9 cellular contexts compared by ENCODE assay signal in the genomic region with DNA sequence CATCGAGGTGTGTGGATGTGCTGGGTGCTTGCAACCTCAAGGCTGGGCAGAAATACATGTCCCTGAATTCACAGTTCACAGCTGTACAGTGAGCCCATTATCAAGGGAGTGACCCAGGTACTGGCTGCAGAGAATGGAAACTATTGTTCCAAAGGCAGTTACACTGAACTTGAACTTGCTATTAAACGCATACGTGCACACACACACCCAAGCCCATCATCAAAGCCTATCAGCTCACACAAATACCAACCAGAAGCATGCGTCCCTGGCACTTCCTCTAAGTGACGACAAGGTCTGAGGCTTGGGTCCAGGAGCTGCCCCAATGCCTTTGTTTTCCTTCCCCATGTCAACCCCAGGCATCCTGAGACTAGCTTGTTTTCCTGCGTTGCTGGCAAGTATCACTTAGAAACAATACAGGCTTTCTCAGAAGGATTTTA.
DNase-seq lines count a peak whose midpoint lies in the region; ATAC-seq, FAIRE-seq and TF ChIP-seq lines count a peak whose summit lies in the region.
"Had no signal": no experiment of that assay in that cellular context is flagged by ENCODE, and none has a peak within 500 bp of the region (broad histone marks: within the 10 kb centered on the region; RNA-seq: fewer than 3 reads in every experiment).

No MANE protein-coding gene starts in this region.

- TF ChIP-seq POLR2A in H54 (IDR thresholded peaks at IDR 0.05; ENCODE audit: low read depth, low read length) = no peak

- H3K9me3 ChIP-seq in colonic mucosa (no peaks in the 10 kb centered on the region), aorta (ENCODE audit: control insufficient read depth, low read length) (no peaks in the 10 kb centered on the region), neuronal stem cell (replicated peaks in 1 of 2; ENCODE audit: control insufficient read depth in 2 of 2, insufficient read depth in 1 of 2, low read depth in 1 of 2, low read length in 2 of 2) (no peaks in the 10 kb centered on the region)
- H3K9me3 ChIP-seq: Caco-2 had no signal

- H3K36me3 ChIP-seq in colonic mucosa (peaks cover 8% of the 10 kb centered on the region), aorta (ENCODE audit: control insufficient read depth in 1 of 2, insufficient read depth in 2 of 2, low read length in 1 of 2) (peaks cover 0 to 8% of the 10 kb centered on the region in 2 donors), neuronal stem cell (replicated peaks in 1 of 2; ENCODE audit: control insufficient read depth in 2 of 2, insufficient read depth in 2 of 2, low read length in 2 of 2) (peaks cover 0 to 48% of the 10 kb centered on the region in 2 donors)

- intact Hi-C loops in colonic mucosa (cut with DNase I) (loop anchor here (5.0 kb wide), 1 partner anchor 152 kb away; no protein-coding TSS in a partner anchor), aorta (cut with DNase I) (loop anchor here in 1 of 2 donors (5.0 kb wide), 1 partner anchor 87 kb away; a partner anchor contains a TSS)

- no peak overlapping the region for H3K4me3 ChIP-seq in colonic mucosa
- no peak overlapping the region for H3K4me3 ChIP-seq in aorta (ENCODE audit: low read length in 2 of 2)
- H3K4me3 ChIP-seq in neuronal stem cell (ENCODE audit: low read length in 2 of 2) = no peak overlapping the region

- H3K4me2 ChIP-seq in neuronal stem cell (ENCODE audit: insufficient read depth, low read length, poor library complexity, severe bottlenecking) = no peak overlapping the region

- H2BK5ac ChIP-seq in neuronal stem cell (ENCODE audit: low read length) = no peak overlapping the region

- H3K4me1 ChIP-seq in colonic mucosa = peaks cover 28% of the 10 kb centered on the region
- H3K4me1 ChIP-seq in aorta (ENCODE audit: control insufficient read depth in 1 of 2, insufficient read depth in 2 of 2, low read length in 2 of 2) = no peaks in the 10 kb centered on the region
- peaks cover 31 to 40% of the 10 kb centered on the region in 2 donors for H3K4me1 ChIP-seq in neuronal stem cell (ENCODE audit: control insufficient read depth in 2 of 2, insufficient read depth in 1 of 2, low read depth in 1 of 2, low read length in 2 of 2)

- no peak for TF ChIP-seq CTCF in colonic mucosa (IDR thresholded peaks at IDR 0.05)

- no peak overlapping the region for H4K8ac ChIP-seq in neuronal stem cell (ENCODE audit: low read depth, low read length)

- no peak overlapping the region for H3K14ac ChIP-seq in neuronal stem cell (ENCODE audit: low read length)

- H3K18ac ChIP-seq in neuronal stem cell (ENCODE audit: low read length) = no peak overlapping the region

- H2BK120ac ChIP-seq in neuronal stem cell (ENCODE audit: low read depth, low read length) = no peak overlapping the region

- no peak overlapping the region for H3K23ac ChIP-seq in neuronal stem cell (ENCODE audit: low read depth, low read length, poor library complexity)

- FAIRE-seq in H54 (lab: Jason Lieb, UNC) = no peak

- H2BK12ac ChIP-seq in neuronal stem cell (ENCODE audit: low read length) = no peak overlapping the region

- peaks cover 67% of the 10 kb centered on the region for H3K4me1 Mint-ChIP-seq in stimulated activated naive CD8-positive, alpha-beta T cell treated with anti-CD3 and anti-CD28 coated beads, Interleukin-15, Interleukin-2, amounts not matched to agents 100 ng/mL and 50 ng/mL, for 24 hours (ENCODE audit: low read depth)
- peaks cover 64% of the 10 kb centered on the region for H3K4me1 Mint-ChIP-seq in stimulated activated naive CD8-positive, alpha-beta T cell treated with anti-CD3 and anti-CD28 coated beads, Interleukin-15, amount 100 ng/mL, for 72 hours

- no peaks in the 10 kb centered on the region for H3K9me3 Mint-ChIP-seq in stimulated activated naive CD8-positive, alpha-beta T cell treated with anti-CD3 and anti-CD28 coated beads, Interleukin-15, Interleukin-2, amounts not matched to agents 100 ng/mL and 50 ng/mL, for 24 hours
- H3K9me3 Mint-ChIP-seq in stimulated activated naive CD8-positive, alpha-beta T cell treated with anti-CD3 and anti-CD28 coated beads, Interleukin-15, amount 100 ng/mL, for 72 hours = peaks cover 2 to 3% of the 10 kb centered on the region in 2 donors

- no peak overlapping the region for H3K4ac ChIP-seq in neuronal stem cell (ENCODE audit: low read length)

- WGBS in aorta, 2 donors = 77 to 80% methylated on average over 6 of the region's 6 CpGs
- no CpG with 5 or more reads among the region's 6 CpGs for WGBS in neuronal stem cell (ENCODE audit: extremely low coverage in 2 of 2, insufficient read length in 2 of 2, insufficient replicate concordance in 1 of 2), 2 donors

- H2BK15ac ChIP-seq in neuronal stem cell (ENCODE audit: low read length) = no peak overlapping the region

- H3K9ac ChIP-seq in colonic mucosa (ENCODE audit: low read depth in 2 of 2, low read length in 2 of 2) = peak overlapping the region in 1 of 2 donors; percentile 68
- no peak overlapping the region for H3K9ac ChIP-seq in neuronal stem cell (ENCODE audit: low read depth, low read length, poor library complexity)

- no peak overlapping the region for H2AK5ac ChIP-seq in neuronal stem cell (ENCODE audit: low read depth, low read length)

- no peak for ATAC-seq in stimulated activated naive CD8-positive, alpha-beta T cell treated with anti-CD3 and anti-CD28 coated beads, Interleukin-15, amount 100 ng/mL, for 72 hours
- ATAC-seq in aorta (ENCODE audit: low FRiP score) = peak; percentile 31

- no peak overlapping the region for H4K91ac ChIP-seq in neuronal stem cell (ENCODE audit: low read depth, low read length, poor library complexity)

- H3K27ac Mint-ChIP-seq in stimulated activated naive CD8-positive, alpha-beta T cell treated with anti-CD3 and anti-CD28 coated beads, Interleukin-15, Interleukin-2, amounts not matched to agents 100 ng/mL and 50 ng/mL, for 24 hours = peak overlapping the region; percentile 10
- H3K27ac Mint-ChIP-seq in stimulated activated naive CD8-positive, alpha-beta T cell treated with anti-CD3 and anti-CD28 coated beads, Interleukin-15, amount 100 ng/mL, for 72 hours = no peak overlapping the region

- H3K27me3 ChIP-seq in colonic mucosa = no peaks in the 10 kb centered on the region
- no peaks in the 10 kb centered on the region for H3K27me3 ChIP-seq in aorta (ENCODE audit: control insufficient read depth in 1 of 2, insufficient read depth in 2 of 2, low read length in 1 of 2)
- H3K27me3 ChIP-seq in neuronal stem cell (ENCODE audit: control insufficient read depth in 3 of 3, insufficient read depth in 3 of 3, low read depth in 1 of 3, low read length in 3 of 3) = no peaks in the 10 kb centered on the region

- H2AFZ ChIP-seq in neuronal stem cell (ENCODE audit: low read length) = no peak overlapping the region

- peaks cover 42% of the 10 kb centered on the region for H3K36me3 Mint-ChIP-seq in stimulated activated naive CD8-positive, alpha-beta T cell treated with anti-CD3 and anti-CD28 coated beads, Interleukin-15, Interleukin-2, amounts not matched to agents 100 ng/mL and 50 ng/mL, for 24 hours (ENCODE audit: low read depth)

- H3K4me3 Mint-ChIP-seq in stimulated activated naive CD8-positive, alpha-beta T cell treated with anti-CD3 and anti-CD28 coated beads, Interleukin-15, Interleukin-2, amounts not matched to agents 100 ng/mL and 50 ng/mL, for 24 hours = no peak overlapping the region
- no peak overlapping the region for H3K4me3 Mint-ChIP-seq in stimulated activated naive CD8-positive, alpha-beta T cell treated with anti-CD3 and anti-CD28 coated beads, Interleukin-15, amount 100 ng/mL, for 72 hours

- no peak for DNase-seq in stimulated activated naive CD8-positive, alpha-beta T cell treated with anti-CD3 and anti-CD28 coated beads, Interleukin-15, amount 100 ng/mL, for 72 hours
- DNase-seq in colonic mucosa (peak; percentile 90), midbrain (lab: John Stamatoyannopoulos, UW) (peak; percentile 29), aorta (peak in 1 of 2 donors; percentile 73), H54 (ENCODE audit: insufficient read length, low spot score) (no peak), neuronal stem cell (ENCODE audit: low spot score) (no peak)
- DNase-seq in central memory CD4-positive, alpha-beta T cell = no peak
- DNase-seq: Caco-2 had no signal

- no peaks in the 10 kb centered on the region for H3K79me1 ChIP-seq in neuronal stem cell (ENCODE audit: low read depth, low read length)

- H3K27ac ChIP-seq in colonic mucosa (peak overlapping the region; percentile 92), aorta (ENCODE audit: low read depth in 1 of 2, low read length in 2 of 2) (peak overlapping the region in 1 of 2 donors; percentile 15), neuronal stem cell (replicated peaks; ENCODE audit: low read length) (no peak overlapping the region)

- no peaks in the 10 kb centered on the region for H3K27me3 Mint-ChIP-seq in stimulated activated naive CD8-positive, alpha-beta T cell treated with anti-CD3 and anti-CD28 coated beads, Interleukin-15, Interleukin-2, amounts not matched to agents 100 ng/mL and 50 ng/mL, for 24 hours
- no peaks in the 10 kb centered on the region for H3K27me3 Mint-ChIP-seq in stimulated activated naive CD8-positive, alpha-beta T cell treated with anti-CD3 and anti-CD28 coated beads, Interleukin-15, amount 100 ng/mL, for 72 hours

Comparison
In these comparisons a context has a peak if more than half of its experiments do, and no peak if none do; other contexts are left out.
1. DNase-seq: peak in colonic mucosa (single experiment) and midbrain (single experiment); none in stimulated activated naive CD8-positive, alpha-beta T cell treated with anti-CD3 and anti-CD28 coated beads, Interleukin-15, amount 100 ng/mL, for 72 hours (0 of 2), H54 (single experiment), neuronal stem cell (single experiment) and central memory CD4-positive, alpha-beta T cell (single experiment).